Comparison of ENCODE assay signal across 8 cellular contexts in genomic region chr1:227728892-227729143, GRCh38. TPM values are rescaled to one million over a fixed set of nuclear protein-coding genes. Genes with fewer than 3 reads are reported as not detected.
A peak's percentile ranks its signal among the peaks of the same experiment; 100 is the strongest.
DNase-seq lines count a peak whose midpoint lies in the region; ATAC-seq and TF ChIP-seq lines count a peak whose summit lies in the region.

No MANE protein-coding gene starts in this region.

- WGBS in esophagus muscularis mucosa = no CpG with 5 or more reads among the region's 11 CpGs

- H2AFZ ChIP-seq in OCI-LY3 (ENCODE audit: low read depth, low read length) = 0 out of 2 replicates have a peak overlapping the region, but pooled peaks have one; percentile 30

- no peak for TF ChIP-seq POLR2A in esophagus muscularis mucosa (IDR thresholded peaks at IDR 0.05; ENCODE audit: low read depth)

- no peak for TF ChIP-seq CTCF in GM12875 (IDR thresholded peaks at IDR 0.05; ENCODE audit: borderline replicate concordance, insufficient read depth, low read depth, low read length)
- no peak for TF ChIP-seq CTCF in OCI-LY3 (IDR thresholded peaks at IDR 0.05; ENCODE audit: low read depth, low read length)
- TF ChIP-seq CTCF in esophagus muscularis mucosa (IDR thresholded peaks at IDR 0.05) = no peak
- no peak for TF ChIP-seq CTCF in omental fat pad (IDR thresholded peaks at IDR 0.05)

- H3K36me3 ChIP-seq in OCI-LY3 (replicated peaks; ENCODE audit: low read depth, low read length) (peaks cover 36% of the 10 kb centered on the region), esophagus muscularis mucosa (peaks cover 0 to 30% (median 27%) of the 10 kb centered on the region in 4 donors)

- peaks cover 14% of the 10 kb centered on the region for H4K20me1 ChIP-seq in OCI-LY3 (ENCODE audit: insufficient read depth, low read length)

- no peak for TF ChIP-seq EP300 in esophagus muscularis mucosa (IDR thresholded peaks at IDR 0.05)

- peak overlapping the region; percentile 97 for H3K9ac ChIP-seq in OCI-LY3 (ENCODE audit: low read length)

- intact Hi-C loops in esophagus muscularis mucosa (cut with DNase I) = loop anchor here (5.0 kb wide), 1 partner anchor 187 kb away; no protein-coding TSS in a partner anchor

- H3K27ac ChIP-seq in OCI-LY3 (ENCODE audit: low read length) (peak overlapping the region; percentile 90), esophagus muscularis mucosa (replicated peaks in 1 of 4) (peak overlapping the region; percentile 74 to 84 (median 78))

- peaks cover 46% of the 10 kb centered on the region for H3K79me2 ChIP-seq in OCI-LY3 (ENCODE audit: low read length)

- H3K4me3 ChIP-seq in GM12875 (ENCODE audit: low read depth, low read length) = peak overlapping the region; percentile 22
- H3K4me3 ChIP-seq in OCI-LY3 (ENCODE audit: low read length) = peak overlapping the region; percentile 95
- peak overlapping the region; percentile 58 to 65 (median 62) for H3K4me3 ChIP-seq in esophagus muscularis mucosa

- DNase-seq in esophagus muscularis mucosa (ENCODE audit: extremely low spot score) (no peak), omental fat pad (ENCODE audit: low spot score) (no peak), inferior parietal cortex (ENCODE audit: extremely low spot score) (no peak), NCI-H128 (lab: John Stamatoyannopoulos, UW; ENCODE audit: unreplicated experiment) (no peak), superior temporal gyrus (ENCODE audit: extremely low spot score) (no peak)
- DNase-seq in activated effector memory CD4-positive, alpha-beta T cell treated with Interleukin-2 at 50 U/mL for 16 hours = no peak

- H3K9me3 ChIP-seq in OCI-LY3 (ENCODE audit: insufficient read depth, low read length) = peaks cover 10% of the 10 kb centered on the region; the same call in 1 of the 2 replicates
- H3K9me3 ChIP-seq in esophagus muscularis mucosa = no peaks in the 10 kb centered on the region

- ATAC-seq in omental fat pad (ENCODE audit: low FRiP score) = peak; percentile 24

- peak overlapping the region; percentile 98 for H3K4me2 ChIP-seq in OCI-LY3 (ENCODE audit: low read length)

- H3K4me1 ChIP-seq in OCI-LY3 (ENCODE audit: low read length) (peaks cover 52% of the 10 kb centered on the region), esophagus muscularis mucosa (peaks cover 32 to 56% (median 50%) of the 10 kb centered on the region in 4 donors)

- no peaks in the 10 kb centered on the region for H3K27me3 ChIP-seq in OCI-LY3 (ENCODE audit: low read depth, low read length)
- H3K27me3 ChIP-seq in esophagus muscularis mucosa = no peaks in the 10 kb centered on the region

RNA-seq across cellular contexts. Expression of gene JMJD4, which starts 6.3 kb away (rescaled TPM):
- total RNA-seq in esophagus muscularis mucosa = 10 to 100 TPM; 10.8 to 18.4 (median 14.2) TPM
- total RNA-seq in omental fat pad = 10 to 100 TPM; 22.7 to 33.9 (median 25.1) TPM

RNA-seq across cellular contexts. Expression of gene SNAP47, which starts 6.4 kb away (rescaled TPM):
- total RNA-seq in esophagus muscularis mucosa (10 to 100 TPM; 26.6 to 41.0 (median 38.8) TPM), omental fat pad (10 to 100 TPM; 23.7 to 63.2 (median 31.2) TPM)

Comparison
In these comparisons a context has a peak if more than half of its experiments do, and no peak if none do; other contexts are left out.
1. H3K4me3 ChIP-seq: peak in every context shown above with its lines; median percentile 95 in OCI-LY3; 62 in esophagus muscularis mucosa; 22 in GM12875.